In the genomic region with DNA sequence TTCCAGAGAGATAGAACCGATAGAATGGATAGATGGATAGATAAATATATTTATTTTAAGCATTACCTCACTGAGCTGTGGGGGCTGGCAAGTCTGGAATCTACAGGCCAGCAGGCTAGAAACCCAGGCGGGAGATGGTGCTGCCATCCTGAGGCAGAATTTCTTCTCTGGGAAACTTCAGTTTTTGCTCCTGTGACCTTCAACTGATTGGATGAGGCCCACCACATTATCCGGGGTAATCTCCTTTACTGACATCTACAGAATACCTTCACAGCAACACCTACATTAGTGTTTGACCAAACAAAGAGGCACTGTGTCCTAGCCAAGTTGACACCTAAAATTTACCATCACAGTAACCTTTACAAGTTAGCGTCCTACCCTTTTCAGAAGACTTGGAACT, we compare ENCODE assay signal across 20 cellular contexts.
"Had no signal": no experiment of that assay in that cellular context is flagged by ENCODE, and none has a peak within 500 bp of the region (broad histone marks: within the 10 kb centered on the region; RNA-seq: fewer than 3 reads in every experiment).

No MANE protein-coding gene starts in this region.

- DNase-seq: Karpas-422, KG1, MG63, NCI-H1092 treated with DMSO at 0.1 percent for 48 hours, NCI-H1436, NCI-H187, NCI-H2029, NCI-H2081 treated with DMSO at 0.1 percent for 48 hours, NCI-H2171, NCI-H226, NCI-H446, NCI-H510A, NCI-H524 treated with DMSO at 0.1 percent for 48 hours, NCI-H69, NCI-H774, Right ventricle myocardium superior, RPMI8226, SIG-M5 had no signal

- H3K4me1 ChIP-seq: SJSA1 had no signal

- H3K27ac ChIP-seq: SJSA1, SK-N-MC had no signal

- H3K9me3 ChIP-seq: MG63 had no signal

- H3K36me3 ChIP-seq: MG63, SJSA1 had no signal

- H3K4me3 ChIP-seq: MG63, SJSA1, SK-N-MC had no signal
